Comparison of ENCODE assay signal across 13 cellular contexts in the genomic region with DNA sequence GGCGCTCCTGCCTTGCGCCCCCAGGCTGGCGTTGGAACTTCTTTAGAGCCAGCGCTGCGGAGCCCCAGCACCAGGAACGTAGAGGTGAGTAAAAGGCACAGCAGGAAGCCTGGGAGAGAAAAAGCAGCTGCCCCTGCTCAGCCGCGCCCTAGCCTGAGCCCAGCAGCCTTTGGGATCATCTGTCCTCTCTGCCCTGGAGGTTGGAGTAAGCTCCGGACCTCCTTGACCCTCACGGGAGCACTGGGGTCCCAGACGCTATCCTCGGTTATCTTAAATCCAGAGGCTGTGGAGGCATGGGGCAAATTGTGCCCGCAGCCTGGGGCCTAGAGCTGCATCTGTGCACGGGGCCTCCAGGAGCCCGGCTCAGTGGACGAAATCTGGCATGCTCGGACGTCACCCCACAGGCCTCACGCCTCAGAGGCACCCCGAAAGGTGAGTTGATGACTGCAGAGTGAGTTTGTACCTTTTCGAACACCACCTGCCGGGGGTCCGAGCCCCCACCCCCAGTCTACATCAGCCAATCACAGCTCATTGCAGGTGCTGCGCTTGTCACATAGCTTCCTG. TPM values are rescaled to one million over a fixed set of nuclear protein-coding genes. Genes with fewer than 3 reads are reported as not detected.
A peak's percentile ranks its signal among the peaks of the same experiment; 100 is the strongest.
DNase-seq lines count a peak whose midpoint lies in the region; ATAC-seq lines count a peak whose summit lies in the region.
"Had no signal": no experiment of that assay in that cellular context is flagged by ENCODE, and none has a peak within 500 bp of the region (broad histone marks: within the 10 kb centered on the region; RNA-seq: fewer than 3 reads in every experiment).

No MANE protein-coding gene starts in this region.

- intact Hi-C loops in posterior vena cava (cut with DNase I): loop anchor here in 1 of 2 donors (10.0 kb wide), 1 partner anchor 82 kb away; a partner anchor contains a TSS

- H3K36me3 ChIP-seq in iPS-18a (ENCODE audit: control insufficient read depth, low read depth, low read length): no peaks in the 10 kb centered on the region

- no peak overlapping the region for H3K27ac ChIP-seq in iPS-18a (ENCODE audit: low read length)

- H3K27me3 ChIP-seq in iPS-18a (ENCODE audit: control insufficient read depth, insufficient read depth, low read length): peaks cover 71% of the 10 kb centered on the region
- H3K27me3 ChIP-seq: heart left ventricle had no signal

- DNase-seq in NCI-H2107 treated with DMSO at 0.1 percent for 48 hours (lab: John Stamatoyannopoulos, UW; ENCODE audit: unreplicated experiment) (peak; percentile 37), NCI-H2107 (lab: John Stamatoyannopoulos, UW) (no peak), NCI-H69 (lab: John Stamatoyannopoulos, UW) (peak; percentile 45), posterior vena cava (ENCODE audit: low spot score) (peak; percentile 70), AG08395 (ENCODE audit: low spot score) (no peak), DMS114 treated with DMSO at 0.1 percent for 48 hours (lab: John Stamatoyannopoulos, UW; ENCODE audit: unreplicated experiment) (no peak)
- DNase-seq: effector memory CD4-positive, alpha-beta T cell; heart left ventricle; T-helper 9 cell had no signal

- ATAC-seq in GM18520 (IDR thresholded peaks at IDR 0.05; ENCODE audit: unreplicated experiment): no peak

- peaks cover 6% of the 10 kb centered on the region for H3K4me1 ChIP-seq in iPS-18a (ENCODE audit: control insufficient read depth, low read depth, low read length)
- H3K4me1 ChIP-seq: A549 had no signal

- H3K9ac ChIP-seq in iPS-18a (ENCODE audit: low read length): no peak overlapping the region

- H3K9me3 ChIP-seq in iPS-18a (ENCODE audit: control insufficient read depth, low read depth, low read length): no peaks in the 10 kb centered on the region
- H3K9me3 ChIP-seq: A549, heart left ventricle had no signal

- peak overlapping the region; percentile 56 for H3K4me3 ChIP-seq in iPS-18a (ENCODE audit: low read length)

RNA-seq across cellular contexts. Expression of a gene that starts 1.6 kb away (rescaled TPM):
- 10 to 100 TPM; 32.0 to 36.8 TPM for total RNA-seq in posterior vena cava

RNA-seq across cellular contexts. Expression of a gene that starts 11.4 kb away (rescaled TPM):
- total RNA-seq in posterior vena cava: 1 to 10 TPM; 3.9 to 5.9 TPM
- total RNA-seq: OCI-LY7 had no signal

RNA-seq across cellular contexts. Expression of a gene that starts 35.3 kb away (rescaled TPM):
- 10 to 100 TPM; 65.8 to 79.0 TPM for total RNA-seq in posterior vena cava

Comparison
In these comparisons a context has a peak if more than half of its experiments do, and no peak if none do; other contexts are left out.
1. DNase-seq: peak in NCI-H2107 treated with DMSO at 0.1 percent for 48 hours (single experiment), NCI-H69 (single experiment) and posterior vena cava (single experiment); none in NCI-H2107 (single experiment), AG08395 (single experiment) and DMS114 treated with DMSO at 0.1 percent for 48 hours (single experiment).